Comparison of ENCODE assay signal across 21 cellular contexts in the genomic region with DNA sequence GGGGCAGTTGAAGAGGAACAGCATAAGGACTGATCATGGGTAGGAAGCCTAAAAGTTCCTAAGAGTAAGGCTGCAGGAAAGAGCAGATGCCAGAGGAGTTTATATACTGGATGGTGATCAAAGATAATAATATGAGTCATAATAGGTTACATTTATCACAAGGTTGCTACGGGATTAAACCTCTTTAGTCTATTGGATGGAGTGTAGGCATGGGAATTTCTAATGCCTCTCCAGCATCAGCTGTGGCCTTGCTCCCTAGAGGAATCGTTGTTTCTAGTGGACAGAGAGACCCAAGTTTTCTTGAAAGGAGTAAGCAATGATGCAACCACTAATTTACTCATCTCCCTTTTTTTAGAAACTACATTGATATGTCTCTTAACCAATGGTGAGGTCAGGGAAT.
DNase-seq lines count a peak whose midpoint lies in the region; ATAC-seq and TF ChIP-seq lines count a peak whose summit lies in the region.
"Had no signal": no experiment of that assay in that cellular context is flagged by ENCODE, and none has a peak within 500 bp of the region (broad histone marks: within the 10 kb centered on the region; RNA-seq: fewer than 3 reads in every experiment).

No MANE protein-coding gene starts in this region.

- no peak overlapping the region for H3K4me3 ChIP-seq in RWPE2 (ENCODE audit: severe bottlenecking)
- H3K4me3 ChIP-seq in fibroblast of mammary gland (ENCODE audit: control insufficient read depth, low read depth, low read length), result no peak overlapping the region

- H3K4me1 ChIP-seq in RWPE2 (ENCODE audit: insufficient read depth, poor library complexity, severe bottlenecking), result no peaks in the 10 kb centered on the region

- TF ChIP-seq CTCF in RWPE2 (IDR thresholded peaks at IDR 0.05; ENCODE audit: poor library complexity, severe bottlenecking), result no peak
- TF ChIP-seq CTCF in fibroblast of mammary gland (conservative IDR thresholded peaks at IDR 0.05; ENCODE audit: control insufficient read depth, insufficient read depth, low read depth, low read length), result no peak

- no peak overlapping the region for H3K27ac ChIP-seq in RWPE2 (ENCODE audit: poor library complexity, severe bottlenecking)

- no peaks in the 10 kb centered on the region for H3K27me3 ChIP-seq in RWPE2 (ENCODE audit: insufficient read depth, poor library complexity, severe bottlenecking)

- no peaks in the 10 kb centered on the region for H3K9me3 ChIP-seq in RWPE2 (ENCODE audit: severe bottlenecking)

- H3K36me3 ChIP-seq in RWPE2 (ENCODE audit: low read depth), result no peaks in the 10 kb centered on the region

- peak; percentile 64 for DNase-seq in A172 (ENCODE audit: low spot score)
- DNase-seq in HT1080 (ENCODE audit: low read depth), result peak; percentile 39
- DNase-seq in RWPE2 (ENCODE audit: low spot score), result no peak
- DNase-seq in fibroblast of mammary gland (ENCODE audit: low read depth), result peak; percentile 10
- DNase-seq in effector CD8-positive, alpha-beta T cell (lab: John Stamatoyannopoulos, UW), result no peak
- DNase-seq in HuH-7.5 (ENCODE audit: low spot score), result no peak
- DNase-seq in NCI-H1092 treated with DMSO at 0.1 percent for 48 hours (lab: John Stamatoyannopoulos, UW), result no peak
- DNase-seq in GM19238 (ENCODE audit: insufficient read length, low spot score), result no peak
- DNase-seq: CD4-positive, alpha-beta T cell; DMS153; GOT3; MM.1S; NCI-H1092; NCI-H146; NCI-H2081; NCI-H2171 treated with DMSO at 0.1 percent for 48 hours; NCI-H446 treated with DMSO at 0.1 percent for 48 hours; NCI-H748 treated with DMSO at 0.1 percent for 48 hours; OCI-M1; SHP77 treated with DMSO at 0.1 percent for 48 hours had no signal

- 0 out of 3 replicates have a peak, but pooled peaks have one; percentile 35 for ATAC-seq in RWPE2 (ENCODE audit: low read depth)
- ATAC-seq: SK-N-SH treated with all-trans-retinoic acid at 6 μM for 48 hours had no signal

Comparison
In these comparisons a context has a peak if more than half of its experiments do, and no peak if none do; other contexts are left out.
1. DNase-seq: peak in A172 (single experiment), HT1080 (single experiment) and fibroblast of mammary gland (single experiment); none in RWPE2 (single experiment), effector CD8-positive, alpha-beta T cell (single experiment), HuH-7.5 (single experiment), NCI-H1092 treated with DMSO at 0.1 percent for 48 hours (single experiment) and GM19238 (single experiment).